Comparison of ENCODE assay signal across 16 cellular contexts in genomic region chr2:179235463-179236108, GRCh38. TPM values are rescaled to one million over a fixed set of nuclear protein-coding genes. Genes with fewer than 3 reads are reported as not detected.
DNase-seq lines count a peak whose midpoint lies in the region; ATAC-seq and TF ChIP-seq lines count a peak whose summit lies in the region.
"Had no signal": no experiment of that assay in that cellular context is flagged by ENCODE, and none has a peak within 500 bp of the region (broad histone marks: within the 10 kb centered on the region; RNA-seq: fewer than 3 reads in every experiment).

No MANE protein-coding gene starts in this region.

- no peaks in the 10 kb centered on the region for H3K9me3 Mint-ChIP-seq in GM23338
- H3K9me3 Mint-ChIP-seq: activated CD4-positive, alpha-beta T cell treated with anti-CD3 and anti-CD28 coated beads, Interleukin-2, amount 10 ng/mL, durations not matched to agents 24 days and 14 days had no signal

- no peaks in the 10 kb centered on the region for H4K20me1 ChIP-seq in GM23338 (replicated peaks; ENCODE audit: insufficient read depth)

- H3K27ac Mint-ChIP-seq in GM23338 = peak overlapping the region; percentile 36; the same call in 1 of the 2 replicates
- H3K27ac Mint-ChIP-seq: activated CD4-positive, alpha-beta T cell treated with anti-CD3 and anti-CD28 coated beads, Interleukin-2, amount 10 ng/mL, durations not matched to agents 24 days and 14 days had no signal

- no peaks in the 10 kb centered on the region for H3K9me2 ChIP-seq in GM23338 (ENCODE audit: insufficient read depth)

- no peaks in the 10 kb centered on the region for H3F3A ChIP-seq in GM23338 (replicated peaks; ENCODE audit: low read depth)

- H3K27ac ChIP-seq in GM23338 (ENCODE audit: low read depth) = no peak overlapping the region
- H3K27ac ChIP-seq: psoas muscle had no signal

- H3K4me1 ChIP-seq in GM23338 (ENCODE audit: insufficient read depth) = peaks cover 24% of the 10 kb centered on the region

- no peak overlapping the region for H3K4me3 Mint-ChIP-seq in GM23338
- H3K4me3 Mint-ChIP-seq: activated CD4-positive, alpha-beta T cell treated with anti-CD3 and anti-CD28 coated beads, Interleukin-2, amount 10 ng/mL, durations not matched to agents 24 days and 14 days had no signal

- no peaks in the 10 kb centered on the region for H3K36me3 ChIP-seq in GM23338 (ENCODE audit: insufficient read depth)
- H3K36me3 ChIP-seq: heart left ventricle, tibial nerve had no signal

- H2AFZ ChIP-seq in GM23338 = no peak overlapping the region

- CTCF ChIA-PET in GM10248 (lab: Yijun Ruan, JAX) = interaction anchor here (1.3 kb wide), 1 partner anchor 16 kb away, joined by 3 read pairs; no protein-coding TSS in a partner anchor

- H3K27me3 ChIP-seq in GM23338 (ENCODE audit: insufficient read depth) = no peaks in the 10 kb centered on the region
- H3K27me3 ChIP-seq: BLaER1 treated with 17β-estradiol and CSF1 and Interleukin-3, amounts not matched to agents 10 nM and 100 nM; heart left ventricle; tibial nerve had no signal

- H3K36me3 Mint-ChIP-seq in GM23338 (ENCODE audit: low read depth) = no peaks in the 10 kb centered on the region

- POLR2A ChIA-PET in GM10248 (lab: Yijun Ruan, JAX) = no interaction called here

- ATAC-seq in GM23338 = no peak
- ATAC-seq in HG02678 (IDR thresholded peaks at IDR 0.05; ENCODE audit: unreplicated experiment) = no peak

- peaks cover 36% of the 10 kb centered on the region for H3K79me2 ChIP-seq in GM23338 (replicated peaks; ENCODE audit: insufficient read depth)

- DNase-seq in AG08395 (ENCODE audit: low spot score) (peak; percentile 16), GM23338 (ENCODE audit: low spot score) (no peak), amniotic epithelial cell (ENCODE audit: low read depth) (peak; percentile 31), kidney tubule cell (ENCODE audit: low spot score) (peak; percentile 78), retina (no peak), COLO668 (lab: John Stamatoyannopoulos, UW; ENCODE audit: unreplicated experiment) (no peak), GM10248 (ENCODE audit: extremely low spot score) (no peak)
- DNase-seq: activated CD4-positive, alpha-beta T cell treated with anti-CD3 and anti-CD28 coated beads, Interleukin-2, amount 10 ng/mL, durations not matched to agents 24 days and 14 days; heart left ventricle; mesendoderm; NCI-H526 treated with DMSO at 0.1 percent for 48 hours; psoas muscle; SW 1271 had no signal

- TF ChIP-seq CTCF in GM23338 (conservative IDR thresholded peaks at IDR 0.05; ENCODE audit: low read depth in 2 of 2) (no peak), GM10248 (IDR thresholded peaks at IDR 0.05; ENCODE audit: control extremely low read depth, extremely low read depth, low read depth, missing control alignments) (no peak)

- no peak overlapping the region for H3K4me2 ChIP-seq in GM23338

- peaks cover 24% of the 10 kb centered on the region for H3K4me1 Mint-ChIP-seq in GM23338

- no peak overlapping the region for H3K4me3 ChIP-seq in GM23338
- H3K4me3 ChIP-seq: psoas muscle had no signal

- no peaks in the 10 kb centered on the region for H3K27me3 Mint-ChIP-seq in GM23338 (ENCODE audit: insufficient read depth, low read depth, poor library complexity)
- H3K27me3 Mint-ChIP-seq: activated CD4-positive, alpha-beta T cell treated with anti-CD3 and anti-CD28 coated beads, Interleukin-2, amount 10 ng/mL, durations not matched to agents 24 days and 14 days had no signal

TF ChIP-seq in GM23338, 12 proteins besides CTCF, POLR2A, EP300 and RAD21:
- TF ChIP-seq EZH2 (IDR thresholded peaks at IDR 0.05; ENCODE audit: low read depth, unreplicated experiment) (no peak), ZNF462 (CRISPR knock-in tag; IDR thresholded peaks at IDR 0.05) (no peak), ETS1 (IDR thresholded peaks at IDR 0.05) (no peak), EZH2phosphoT487 (IDR thresholded peaks at IDR 0.05; ENCODE audit: unreplicated experiment) (no peak), STAT1 (IDR thresholded peaks at IDR 0.05; ENCODE audit: unreplicated experiment) (no peak)

RNA-seq across cellular contexts. Expression of gene SESTD1, which starts 29.0 kb away (rescaled TPM):
- 21.6 and 26.6 TPM in 2 replicates for total RNA-seq in GM23338 (2014; rRNA removed; shearing (Covaris generic))
- 11.0 and 12.6 TPM in 2 replicates for polyA plus RNA-seq in GM23338 (2016; fragmentation: Nextera tagmentation; extraction: Ambion mirVana)

Comparison
In these comparisons a context has a peak if more than half of its experiments do, and no peak if none do; other contexts are left out.
1. DNase-seq: peak in AG08395 (single experiment), amniotic epithelial cell (single experiment) and kidney tubule cell (single experiment); none in GM23338 (single experiment), retina (single experiment), COLO668 (single experiment) and GM10248 (single experiment).